ENCODE assay signal across 13 cellular contexts in genomic region chr16:4409081-4409932, GRCh38. TPM values are rescaled to one million over a fixed set of nuclear protein-coding genes. Genes with fewer than 3 reads are reported as not detected.
DNase-seq lines count a peak whose midpoint lies in the region; ATAC-seq, FAIRE-seq and TF ChIP-seq lines count a peak whose summit lies in the region.
"Had no signal": no experiment of that assay in that cellular context is flagged by ENCODE, and none has a peak within 500 bp of the region (broad histone marks: within the 10 kb centered on the region; RNA-seq: fewer than 3 reads in every experiment).

No MANE protein-coding gene starts in this region.

- no peaks in the 10 kb centered on the region for H3K9me1 ChIP-seq in K562 (ENCODE audit: control insufficient read depth, insufficient read depth, low read length)

- H3K79me2 ChIP-seq in K562 (ENCODE audit: control insufficient read depth, insufficient read depth, low read length), result peaks cover 20% of the 10 kb centered on the region
- H3K79me2 ChIP-seq in neural progenitor cell (ENCODE audit: low read depth), result no peaks in the 10 kb centered on the region

- H3F3A ChIP-seq in neural progenitor cell (ENCODE audit: low read depth), result no peaks in the 10 kb centered on the region

- H3K4me3 ChIP-seq in K562 (no peak overlapping the region), neural progenitor cell (no peak overlapping the region)

- H3K27me3 Mint-ChIP-seq in neural progenitor cell (ENCODE audit: insufficient read depth, low read depth), result no peaks in the 10 kb centered on the region
- H3K27me3 Mint-ChIP-seq: naive thymus-derived CD4-positive, alpha-beta T cell had no signal

- H3K27ac Mint-ChIP-seq in neural progenitor cell, result no peak overlapping the region

- BruUV-seq in K562 (replicated peaks; lab: Mats Ljungman, UMichigan), result no TSS peak

- ATAC-seq in K562 (no peak), GM21529 (IDR thresholded peaks at IDR 0.05; ENCODE audit: unreplicated experiment) (no peak)
- ATAC-seq: naive thymus-derived CD4-positive, alpha-beta T cell had no signal

- TF ChIP-seq POLR2A in K562 (conservative IDR thresholded peaks at IDR 0.05), result no peak

- peaks cover 10% of the 10 kb centered on the region for H3K4me1 Mint-ChIP-seq in neural progenitor cell

- H3K9me3 ChIP-seq in K562 (replicated peaks; ENCODE audit: control insufficient read depth, insufficient read depth, low read depth, low read length), result no peaks in the 10 kb centered on the region
- H3K9me3 ChIP-seq in neural progenitor cell (ENCODE audit: low read depth), result no peaks in the 10 kb centered on the region

- H3K4me2 ChIP-seq in K562 (ENCODE audit: insufficient read depth, low read length) (no peak overlapping the region), neural progenitor cell (no peak overlapping the region)

- peak; percentile 23 for DNase-seq in EL
- peak; percentile 63 for DNase-seq in NCI-H1694 (lab: John Stamatoyannopoulos, UW)
- no peak for DNase-seq in K562 (ENCODE audit: extremely low read depth in 1 of 4, low spot score in 3 of 4)
- DNase-seq in neural progenitor cell (ENCODE audit: low spot score), result no peak
- DNase-seq in UCSD-AML1 (lab: John Stamatoyannopoulos, UW; ENCODE audit: unreplicated experiment), result no peak
- DNase-seq in activated CD8-positive, alpha-beta memory T cell treated with anti-CD3 and anti-CD28 coated beads, Interleukin-2, amount 50 U/mL, for 48 hours, result no peak
- DNase-seq: activated effector memory CD4-positive, alpha-beta T cell treated with anti-CD3 and anti-CD28 coated beads, Interleukin-2, amount 50 U/mL, for 16 hours; cortex of kidney; hippocampal formation; naive thymus-derived CD4-positive, alpha-beta T cell; NCI-H748 treated with DMSO at 0.1 percent for 48 hours; T-helper 9 cell had no signal

- FAIRE-seq in K562 (lab: Jason Lieb, UNC), result no peak

- peaks cover 26% of the 10 kb centered on the region for H4K20me1 ChIP-seq in K562 (replicated peaks; ENCODE audit: control insufficient read depth, insufficient read depth, low read length)
- peaks cover 4% of the 10 kb centered on the region for H4K20me1 ChIP-seq in neural progenitor cell (ENCODE audit: low read depth)

- H3K36me3 ChIP-seq in K562 (ENCODE audit: control insufficient read depth, insufficient read depth, low read length) (peaks cover 85% of the 10 kb centered on the region; the same call in 2 of the 3 replicates), neural progenitor cell (no peaks in the 10 kb centered on the region)

- no peak overlapping the region for H3K27ac ChIP-seq in K562 (ENCODE audit: extremely low read depth, low read depth, low read length)
- no peak overlapping the region for H3K27ac ChIP-seq in neural progenitor cell

- 90% methylated on average over 18 of the region's 19 CpGs for WGBS in K562 (ENCODE audit: insufficient coverage, low coverage, missing lambda C conversion rate)

- intact Hi-C loops in K562 (cut with micrococcal nuclease), result loop anchor here (10.0 kb wide), 2 partner anchors 205 to 425 kb away; no protein-coding TSS in a partner anchor

- no peak for TF ChIP-seq EP300 in K562 (IDR thresholded peaks at IDR 0.05; ENCODE audit: low read length)

- CTCF ChIA-PET in K562 (lab: Yijun Ruan, JAX; ENCODE audit: low intra/inter-chr PET ratio), result no interaction called here

- no peaks in the 10 kb centered on the region for H3K9me3 Mint-ChIP-seq in neural progenitor cell

- no peak overlapping the region for H2AFZ ChIP-seq in K562 (ENCODE audit: low read depth, low read length)
- no peak overlapping the region for H2AFZ ChIP-seq in neural progenitor cell (replicated peaks)

- H3K9ac ChIP-seq in K562 (ENCODE audit: insufficient read depth in 1 of 2, low read depth in 2 of 2, low read length in 2 of 2), result peak overlapping the region in 1 of 2 experiments; percentile 71; a peak in 2 of 4 replicates
- no peak overlapping the region for H3K9ac ChIP-seq in neural progenitor cell

- H3K36me3 Mint-ChIP-seq in neural progenitor cell, result no peaks in the 10 kb centered on the region

- in situ Hi-C loops in K562 (cut with MboI), result no loop called here

- H3K27me3 ChIP-seq in K562 (ENCODE audit: control insufficient read depth in 2 of 2, insufficient read depth in 2 of 2, low read length in 2 of 2), result no peaks in the 10 kb centered on the region
- H3K27me3 ChIP-seq in neural progenitor cell, result no peaks in the 10 kb centered on the region

- no peak for TF ChIP-seq RAD21 in K562 (CRISPR knock-in tag; conservative IDR thresholded peaks at IDR 0.05 in 1 of 2, IDR thresholded peaks at IDR 0.05 in 1 of 2)

- TF ChIP-seq CTCF in K562 (IDR thresholded peaks at IDR 0.05 in 2 of 3, conservative IDR thresholded peaks at IDR 0.05 in 1 of 3; ENCODE audit: insufficient read depth in 2 of 3, low read depth in 1 of 3, low read length in 3 of 3) (peak in 1 of 3 experiments; percentile 22; a peak in 1 of 6 replicates), neural progenitor cell (IDR thresholded peaks at IDR 0.05) (peak; percentile 25)

- no peak overlapping the region for H3K4me3 Mint-ChIP-seq in neural progenitor cell
- H3K4me3 Mint-ChIP-seq: naive thymus-derived CD4-positive, alpha-beta T cell had no signal

- peaks cover 2 to 22% of the 10 kb centered on the region in 2 experiments; a peak in 2 of 5 replicates for H3K4me1 ChIP-seq in K562 (replicated peaks in 1 of 2; ENCODE audit: control insufficient read depth in 2 of 2, insufficient read depth in 2 of 2, low read length in 2 of 2)
- no peaks in the 10 kb centered on the region for H3K4me1 ChIP-seq in neural progenitor cell

- POLR2A ChIA-PET in K562 (lab: Yijun Ruan, JAX), result interaction anchor here (0.8 to 1.6 kb wide), 2 partner anchors 11 to 24 kb away, joined by 3 to 5 read pairs; no protein-coding TSS in a partner anchor

RNA-seq across cellular contexts. Expression of gene CORO7, which starts 7.1 kb away (rescaled TPM):
- total RNA-seq in K562 (2011; cell fraction: chromatin; rRNA removed; ENCODE audit: low replicate concordance), result 91.2 and 301 TPM in 2 replicates
- total RNA-seq in K562 (2011; cell fraction: nucleolus; rRNA removed), result 159 and 160 TPM in 2 replicates
- 112 and 116 TPM in 2 replicates for total RNA-seq in K562 (2011; cell fraction: nucleoplasm; rRNA removed)
- total RNA-seq in K562 (2014; rRNA removed), result 30.5 and 37.8 TPM in 2 replicates
- 6.9 and 8.5 TPM in 2 replicates for total RNA-seq in K562 (2014; rRNA removed; fragmentation: Illumina TruSeq; extraction: Trizol)
- total RNA-seq in K562 (2015; rRNA removed; fragmentation: Illumina TruSeq; extraction: Trizol), result 18.7 and 21.0 TPM in 2 replicates
- 67.0 and 77.2 TPM in 2 replicates for total RNA-seq in K562 (2021)
- polyA plus RNA-seq in K562 (2011; rRNA removed), result 15.4 and 35.9 TPM in 2 replicates
- polyA plus RNA-seq in K562 (2011; cell fraction: cytosol; rRNA removed), result 17.5 and 26.3 TPM in 2 replicates
- 184 and 367 TPM in 2 replicates for polyA plus RNA-seq in K562 (2011; cell fraction: nucleus; rRNA removed)
- polyA plus RNA-seq in K562 (2012), result 31.1 and 80.3 TPM in 2 replicates
- 21.6 and 29.6 TPM in 2 replicates for polyA plus RNA-seq in K562 (2014; fragmentation: Illumina TruSeq; extraction: Trizol)
- under 1 TPM; 0.45 to 0.51 TPM for polyA plus RNA-seq in K562 (2014; fragmentation: Nextera tagmentation; extraction: Ambion mirVana)
- 54.1 and 63.1 TPM in 2 replicates for polyA plus RNA-seq in K562 (2014; rRNA removed)
- 11.1 and 17.7 TPM in 2 replicates for polyA minus RNA-seq in K562 (2011; rRNA and poly(A)+ RNA removed)
- 33.7 and 44.1 TPM in 2 replicates for polyA minus RNA-seq in K562 (2011; cell fraction: cytosol; rRNA and poly(A)+ RNA removed)
- 52.4 and 63.5 TPM in 2 replicates for polyA minus RNA-seq in K562 (2011; cell fraction: nucleus; rRNA and poly(A)+ RNA removed)
- 6.8 and 21.8 TPM in 2 replicates for total RNA-seq in neural progenitor cell (ENCODE audit: low replicate concordance)

RNA-seq across cellular contexts. Expression of gene DNAJA3, which starts 16.4 kb away (rescaled TPM):
- total RNA-seq in K562 (2011; cell fraction: chromatin; rRNA removed; ENCODE audit: low replicate concordance), result 136 and 226 TPM in 2 replicates
- total RNA-seq in K562 (2011; cell fraction: nucleolus; rRNA removed), result 126 and 149 TPM in 2 replicates
- total RNA-seq in K562 (2011; cell fraction: nucleoplasm; rRNA removed), result 142 and 159 TPM in 2 replicates
- 105 and 143 TPM in 2 replicates for total RNA-seq in K562 (2014; rRNA removed)
- total RNA-seq in K562 (2014; rRNA removed; fragmentation: Illumina TruSeq; extraction: Trizol), result 59.6 and 64.7 TPM in 2 replicates
- 77.0 and 78.4 TPM in 2 replicates for total RNA-seq in K562 (2015; rRNA removed; fragmentation: Illumina TruSeq; extraction: Trizol)
- total RNA-seq in K562 (2021), result 86.1 and 86.6 TPM in 2 replicates
- polyA plus RNA-seq in K562 (2011; rRNA removed), result 67.0 and 79.0 TPM in 2 replicates
- polyA plus RNA-seq in K562 (2011; cell fraction: cytosol; rRNA removed), result 67.8 and 77.0 TPM in 2 replicates
- 144 and 165 TPM in 2 replicates for polyA plus RNA-seq in K562 (2011; cell fraction: nucleus; rRNA removed)
- polyA plus RNA-seq in K562 (2012), result 62.5 and 74.7 TPM in 2 replicates
- polyA plus RNA-seq in K562 (2014; fragmentation: Illumina TruSeq; extraction: Trizol), result 80.0 and 88.3 TPM in 2 replicates
- polyA plus RNA-seq in K562 (2014; fragmentation: Nextera tagmentation; extraction: Ambion mirVana), result 10 to 100 TPM in 1 of 2 experiments, 1 to 10 TPM in 1; 8.1 to 14.1 TPM
- polyA plus RNA-seq in K562 (2014; rRNA removed), result 91.2 and 121 TPM in 2 replicates
- polyA minus RNA-seq in K562 (2011; rRNA and poly(A)+ RNA removed), result 40.6 and 53.4 TPM in 2 replicates
- polyA minus RNA-seq in K562 (2011; cell fraction: cytosol; rRNA and poly(A)+ RNA removed), result 33.4 and 38.2 TPM in 2 replicates
- 41.6 and 64.8 TPM in 2 replicates for polyA minus RNA-seq in K562 (2011; cell fraction: nucleus; rRNA and poly(A)+ RNA removed)
- total RNA-seq in neural progenitor cell (ENCODE audit: low replicate concordance), result 27.3 and 47.2 TPM in 2 replicates

RNA-seq across cellular contexts. Expression of gene VASN, which starts 37.7 kb away (rescaled TPM):
- 1.2 and 9.8 TPM in 2 replicates for total RNA-seq in K562 (2011; cell fraction: chromatin; rRNA removed; ENCODE audit: low replicate concordance)
- total RNA-seq in K562 (2011; cell fraction: nucleolus; rRNA removed), result 10.1 and 15.2 TPM in 2 replicates
- 3.7 and 5.7 TPM in 2 replicates for total RNA-seq in K562 (2011; cell fraction: nucleoplasm; rRNA removed)
- total RNA-seq in K562 (2014; rRNA removed), result 1.7 and 2.2 TPM in 2 replicates
- total RNA-seq in K562 (2014; rRNA removed; fragmentation: Illumina TruSeq; extraction: Trizol), result 0.06 and 0.07 TPM in 2 replicates
- total RNA-seq in K562 (2015; rRNA removed; fragmentation: Illumina TruSeq; extraction: Trizol), result 0.51 and 1.1 TPM in 2 replicates
- 2.4 and 2.5 TPM in 2 replicates for total RNA-seq in K562 (2021)
- 0.31 and 1.2 TPM in 2 replicates for polyA plus RNA-seq in K562 (2011; rRNA removed)
- polyA plus RNA-seq in K562 (2011; cell fraction: cytosol; rRNA removed), result 0.78 and 3.2 TPM in 2 replicates
- polyA plus RNA-seq in K562 (2011; cell fraction: nucleus; rRNA removed), result 1.2 and 2.6 TPM in 2 replicates
- polyA plus RNA-seq in K562 (2012), result 2.9 and 6.1 TPM in 2 replicates
- 0.16 and 0.42 TPM in 2 replicates for polyA plus RNA-seq in K562 (2014; fragmentation: Illumina TruSeq; extraction: Trizol)
- under 1 TPM in 1 of 2 experiments, not detected in 1; 0.01 TPM for polyA plus RNA-seq in K562 (2014; fragmentation: Nextera tagmentation; extraction: Ambion mirVana)
- polyA plus RNA-seq in K562 (2014; rRNA removed), result 0.78 and 0.90 TPM in 2 replicates
- polyA minus RNA-seq in K562 (2011; rRNA and poly(A)+ RNA removed), result 0.56 and 0.63 TPM in 2 replicates
- polyA minus RNA-seq in K562 (2011; cell fraction: cytosol; rRNA and poly(A)+ RNA removed), result 1.1 and 2.8 TPM in 2 replicates
- polyA minus RNA-seq in K562 (2011; cell fraction: nucleus; rRNA and poly(A)+ RNA removed), result 3.4 and 6.3 TPM in 2 replicates
- 3.1 and 7.5 TPM in 2 replicates for total RNA-seq in neural progenitor cell (ENCODE audit: low replicate concordance)

RNA-seq across cellular contexts. Expression of gene PAM16, which starts 58.2 kb away (rescaled TPM):
- total RNA-seq in K562 (2011; cell fraction: chromatin; rRNA removed; ENCODE audit: low replicate concordance), result 70.0 and 135 TPM in 2 replicates
- 74.5 and 92.1 TPM in 2 replicates for total RNA-seq in K562 (2011; cell fraction: nucleolus; rRNA removed)
- total RNA-seq in K562 (2011; cell fraction: nucleoplasm; rRNA removed), result 76.8 and 107 TPM in 2 replicates
- total RNA-seq in K562 (2014; rRNA removed) (173 and 213 TPM in 2 replicates), K562 (2014; rRNA removed; fragmentation: Illumina TruSeq; extraction: Trizol) (32.6 and 38.7 TPM in 2 replicates), K562 (2015; rRNA removed; fragmentation: Illumina TruSeq; extraction: Trizol) (48.4 and 56.1 TPM in 2 replicates), K562 (2021) (123 and 150 TPM in 2 replicates), neural progenitor cell (ENCODE audit: low replicate concordance) (17.0 and 40.8 TPM in 2 replicates)
- polyA plus RNA-seq in K562 (2011; rRNA removed) (79.3 and 88.9 TPM in 2 replicates), K562 (2014; fragmentation: Illumina TruSeq; extraction: Trizol) (49.0 and 66.3 TPM in 2 replicates), K562 (2014; fragmentation: Nextera tagmentation; extraction: Ambion mirVana) (10 to 100 TPM; 41.5 to 81.1 TPM), K562 (2014; rRNA removed) (243 and 273 TPM in 2 replicates)
- 175 and 283 TPM in 2 replicates for polyA plus RNA-seq in K562 (2011; cell fraction: cytosol; rRNA removed)
- polyA plus RNA-seq in K562 (2011; cell fraction: nucleus; rRNA removed), result 85.0 and 101 TPM in 2 replicates
- 96.6 and 100 TPM in 2 replicates for polyA plus RNA-seq in K562 (2012)
- polyA minus RNA-seq in K562 (2011; rRNA and poly(A)+ RNA removed), result 10.6 and 11.8 TPM in 2 replicates
- polyA minus RNA-seq in K562 (2011; cell fraction: cytosol; rRNA and poly(A)+ RNA removed), result 19.8 and 22.7 TPM in 2 replicates
- 10.8 and 13.7 TPM in 2 replicates for polyA minus RNA-seq in K562 (2011; cell fraction: nucleus; rRNA and poly(A)+ RNA removed)

Comparison
In these comparisons a context has a peak if more than half of its experiments do, and no peak if none do; other contexts are left out.
1. DNase-seq: peak in EL (single experiment) and NCI-H1694 (single experiment); none in K562 (0 of 4), neural progenitor cell (single experiment), UCSD-AML1 (single experiment) and activated CD8-positive, alpha-beta memory T cell treated with anti-CD3 and anti-CD28 coated beads, Interleukin-2, amount 50 U/mL, for 48 hours (single experiment).